ENCODE assay signal across 9 cellular contexts in the genomic region with DNA sequence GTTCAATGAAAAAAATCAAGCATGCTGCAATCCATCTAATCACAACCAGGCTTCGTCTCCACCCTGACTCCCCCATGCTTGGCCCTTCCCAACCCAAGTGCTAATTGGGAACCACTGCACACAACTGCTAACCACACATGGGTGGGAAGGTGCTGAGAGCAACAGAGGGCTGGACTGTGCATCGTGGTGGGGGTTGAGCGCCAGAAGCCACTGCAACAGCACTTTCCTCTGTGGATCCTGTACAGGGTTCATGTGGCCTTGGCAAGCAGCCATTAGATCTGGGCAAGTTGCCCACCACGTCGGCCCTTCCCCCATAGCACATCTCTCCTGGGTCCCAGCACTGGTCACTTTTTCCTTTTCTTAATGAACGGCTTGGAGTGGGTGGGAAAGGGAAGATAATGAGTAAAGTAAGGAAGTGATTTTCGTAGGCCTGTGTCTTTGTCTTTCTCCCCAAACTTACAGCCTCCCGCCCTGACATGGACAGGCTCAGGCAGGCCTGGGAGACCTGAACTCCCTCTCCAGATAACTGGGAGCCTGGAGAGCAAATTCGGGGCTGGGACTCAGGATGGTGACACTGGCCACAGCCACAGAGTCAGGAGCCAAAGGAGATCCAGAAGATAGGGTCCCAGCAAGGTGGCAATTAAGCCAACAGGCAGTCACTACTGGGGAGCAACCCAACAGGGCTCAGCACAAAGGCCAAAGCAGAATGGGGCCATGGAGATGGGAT. TPM values are rescaled to one million over a fixed set of nuclear protein-coding genes. Genes with fewer than 3 reads are reported as not detected.
A peak's percentile ranks its signal among the peaks of the same experiment; 100 is the strongest.
DNase-seq lines count a peak whose midpoint lies in the region; ATAC-seq and TF ChIP-seq lines count a peak whose summit lies in the region.
"Had no signal": no experiment of that assay in that cellular context is flagged by ENCODE, and none has a peak within 500 bp of the region (broad histone marks: within the 10 kb centered on the region; RNA-seq: fewer than 3 reads in every experiment).

No MANE protein-coding gene starts in this region.

- no peaks in the 10 kb centered on the region for H3K9me3 Mint-ChIP-seq in activated naive CD4-positive, alpha-beta T cell treated with anti-CD3 and anti-CD28 coated beads, Interleukin-2, amount 50 U/mL, for 24 hours
- H3K9me3 Mint-ChIP-seq: activated B cell treated with CpG ODN at 0.5 μM for 24 hours had no signal

- no peak overlapping the region for H3K4me3 ChIP-seq in adrenal gland
- H3K4me3 ChIP-seq in vagina: no peak overlapping the region

- H3K4me3 Mint-ChIP-seq in activated naive CD4-positive, alpha-beta T cell treated with anti-CD3 and anti-CD28 coated beads, Interleukin-2, amount 50 U/mL, for 24 hours: no peak overlapping the region
- H3K4me3 Mint-ChIP-seq: activated B cell treated with CpG ODN at 0.5 μM for 24 hours had no signal

- no peak for DNase-seq in activated naive CD4-positive, alpha-beta T cell (lab: John Stamatoyannopoulos, UW)
- peak; percentile 81 to 95 (median 88) for DNase-seq in adrenal gland
- DNase-seq in kidney tubule cell (ENCODE audit: low spot score): peak; percentile 29
- DNase-seq in vagina (ENCODE audit: extremely low spot score in 2 of 2): no peak
- DNase-seq in NCI-H510A (lab: John Stamatoyannopoulos, UW): no peak
- DNase-seq: activated B cell treated with CpG ODN at 0.5 μM for 24 hours had no signal

- H3K36me3 Mint-ChIP-seq in activated naive CD4-positive, alpha-beta T cell treated with anti-CD3 and anti-CD28 coated beads, Interleukin-2, amount 50 U/mL, for 24 hours: peaks cover 2% of the 10 kb centered on the region

- ATAC-seq in HG03442 (IDR thresholded peaks at IDR 0.05; ENCODE audit: unreplicated experiment): no peak
- no peak for ATAC-seq in HG03457 (IDR thresholded peaks at IDR 0.05; ENCODE audit: unreplicated experiment)

- H3K27ac ChIP-seq in adrenal gland: peak overlapping the region in 4 of 5 donors; percentile 14 to 74 (median 58)
- H3K27ac ChIP-seq in vagina: peak overlapping the region; percentile 76

- no peaks in the 10 kb centered on the region for H3K4me1 Mint-ChIP-seq in activated naive CD4-positive, alpha-beta T cell treated with anti-CD3 and anti-CD28 coated beads, Interleukin-2, amount 50 U/mL, for 24 hours
- H3K4me1 Mint-ChIP-seq: activated B cell treated with CpG ODN at 0.5 μM for 24 hours had no signal

- H3K36me3 ChIP-seq in adrenal gland (replicated peaks in 1 of 2) (peaks cover 0 to 12% of the 10 kb centered on the region in 2 donors), vagina (peaks cover 0 to 25% of the 10 kb centered on the region in 2 donors)

- no peaks in the 10 kb centered on the region for H3K27me3 ChIP-seq in adrenal gland
- no peaks in the 10 kb centered on the region for H3K27me3 ChIP-seq in vagina

- H3K27me3 Mint-ChIP-seq in activated naive CD4-positive, alpha-beta T cell treated with anti-CD3 and anti-CD28 coated beads, Interleukin-2, amount 50 U/mL, for 24 hours: no peaks in the 10 kb centered on the region
- H3K27me3 Mint-ChIP-seq: activated B cell treated with CpG ODN at 0.5 μM for 24 hours had no signal

- TF ChIP-seq CTCF in adrenal gland (IDR thresholded peaks at IDR 0.05) (no peak), vagina (IDR thresholded peaks at IDR 0.05) (no peak)

- intact Hi-C loops in adrenal gland (cut with DNase I) (no loop called here), vagina (cut with DNase I) (no loop called here)

- TF ChIP-seq POLR2A in adrenal gland (IDR thresholded peaks at IDR 0.05): no peak
- TF ChIP-seq POLR2A in vagina (IDR thresholded peaks at IDR 0.05): no peak

- H3K9me3 ChIP-seq in adrenal gland (replicated peaks in 1 of 3) (no peaks in the 10 kb centered on the region), vagina (no peaks in the 10 kb centered on the region)

- H3K27ac Mint-ChIP-seq in activated naive CD4-positive, alpha-beta T cell treated with anti-CD3 and anti-CD28 coated beads, Interleukin-2, amount 50 U/mL, for 24 hours: peak overlapping the region; percentile 11
- H3K27ac Mint-ChIP-seq: activated B cell treated with CpG ODN at 0.5 μM for 24 hours had no signal

- WGBS in adrenal gland, 4 donors: 13 to 23% (median 18%) methylated on average over 6 to 9 of the region's 9 CpGs

- peaks cover 11 to 30% of the 10 kb centered on the region in 2 donors for H3K4me1 ChIP-seq in adrenal gland (replicated peaks in 1 of 2)
- peaks cover 31% of the 10 kb centered on the region for H3K4me1 ChIP-seq in vagina

RNA-seq across cellular contexts. Expression of gene MRPS10, which starts 34.4 kb away (rescaled TPM):
- 10 to 100 TPM; 25.5 to 42.1 (median 34.0) TPM for total RNA-seq in adrenal gland
- polyA plus RNA-seq in adrenal gland: 10 to 100 TPM; 14.7 to 67.4 (median 15.2) TPM
- 21.4 TPM for total RNA-seq in vagina

RNA-seq across cellular contexts. Expression of gene GUCA1B, which starts 57.3 kb away (rescaled TPM):
- total RNA-seq in adrenal gland (1 to 10 TPM in 6 of 8 donors, under 1 TPM in 2; 0.47 to 3.0 (median 1.6) TPM), vagina (not detected)
- 1 to 10 TPM in 1 of 3 donors, under 1 TPM in 2; 0.34 to 1.5 (median 0.40) TPM for polyA plus RNA-seq in adrenal gland

Comparison
In these comparisons a context has a peak if more than half of its experiments do, and no peak if none do; other contexts are left out.
1. DNase-seq: peak in adrenal gland (7 of 7) and kidney tubule cell (single experiment); none in activated naive CD4-positive, alpha-beta T cell (0 of 4), vagina (0 of 2) and NCI-H510A (single experiment).